ENCODE assay signal across 8 cellular contexts in the genomic region with DNA sequence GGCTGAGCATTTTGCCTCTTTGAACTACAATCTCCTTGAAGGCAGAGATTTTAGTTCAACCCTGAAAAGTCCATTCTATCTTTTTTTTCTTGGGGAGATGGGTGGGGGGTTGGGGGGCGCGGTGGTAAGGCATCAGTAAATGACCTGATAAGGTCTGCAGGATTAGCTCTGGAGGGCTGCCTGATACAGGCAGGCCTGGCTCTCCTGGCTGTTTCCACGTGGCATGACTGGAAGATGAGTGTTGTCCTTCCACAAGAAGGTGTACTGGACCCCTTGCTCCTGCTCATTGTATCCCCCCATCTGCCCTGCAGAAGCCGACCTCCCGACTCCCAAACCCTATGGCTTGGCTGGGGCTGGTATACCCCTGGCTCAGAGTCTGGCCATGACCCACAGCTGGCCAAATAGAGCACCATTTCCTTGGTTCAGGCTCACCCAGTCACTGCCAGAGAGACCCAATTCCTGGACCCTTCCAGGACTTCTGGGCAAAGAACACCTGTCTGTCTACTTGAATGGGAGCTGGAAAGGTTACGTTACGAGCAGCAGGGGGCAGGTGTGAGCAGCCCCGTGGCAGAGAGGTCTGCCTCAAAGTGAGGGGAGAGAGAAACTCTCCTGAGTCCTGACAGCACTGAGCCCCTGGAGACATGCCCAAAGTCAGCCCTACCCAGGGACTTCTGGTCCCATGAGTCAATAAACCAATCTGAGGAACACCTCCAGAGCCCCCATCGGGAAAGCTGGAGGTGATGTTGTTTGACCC. TPM values are rescaled to one million over a fixed set of nuclear protein-coding genes. Genes with fewer than 3 reads are reported as not detected.
DNase-seq lines count a peak whose midpoint lies in the region; ATAC-seq and TF ChIP-seq lines count a peak whose summit lies in the region.

No MANE protein-coding gene starts in this region.

- peaks cover 21% of the 10 kb centered on the region for H3K27me3 Mint-ChIP-seq in H9 (ENCODE audit: low read depth)
- peaks cover 2% of the 10 kb centered on the region for H3K27me3 Mint-ChIP-seq in activated CD4-positive, alpha-beta T cell treated with anti-CD3 and anti-CD28 coated beads, Interleukin-2, amount 10 ng/mL, durations not matched to agents 24 days and 14 days
- H3K27me3 Mint-ChIP-seq in effector memory CD8-positive, alpha-beta T cell: no peaks in the 10 kb centered on the region

- TF ChIP-seq POLR2A in suprapubic skin (IDR thresholded peaks at IDR 0.05): no peak

- H4K20me1 ChIP-seq in H9 (ENCODE audit: control insufficient read depth, insufficient read depth, insufficient read length): no peaks in the 10 kb centered on the region
- no peaks in the 10 kb centered on the region for H4K20me1 ChIP-seq in osteoblast (ENCODE audit: insufficient read depth, low read length)

- H3K27me3 ChIP-seq in H9 (ENCODE audit: insufficient read depth, low read length) (no peaks in the 10 kb centered on the region), osteoblast (ENCODE audit: insufficient read depth, low read length) (no peaks in the 10 kb centered on the region), suprapubic skin (no peaks in the 10 kb centered on the region)

- H3K36me3 ChIP-seq in osteoblast (ENCODE audit: insufficient read depth, low read length) (peaks cover 4% of the 10 kb centered on the region), suprapubic skin (peaks cover 9% of the 10 kb centered on the region)

- H4K5ac ChIP-seq in H9 (ENCODE audit: insufficient read length, low read depth, low read length): no peak overlapping the region

- peaks cover 0 to 38% (median 20%) of the 10 kb centered on the region in 3 experiments; a peak in 5 of 7 replicates for H3K36me3 Mint-ChIP-seq in H9 (ENCODE audit: insufficient read depth in 1 of 3, low read depth in 3 of 3)
- peaks cover 14% of the 10 kb centered on the region for H3K36me3 Mint-ChIP-seq in activated CD4-positive, alpha-beta T cell treated with anti-CD3 and anti-CD28 coated beads, Interleukin-2, amount 10 ng/mL, durations not matched to agents 24 days and 14 days (ENCODE audit: low read depth)
- peaks cover 21% of the 10 kb centered on the region for H3K36me3 Mint-ChIP-seq in effector memory CD8-positive, alpha-beta T cell (ENCODE audit: insufficient read depth)

- no peak overlapping the region for H2BK20ac ChIP-seq in H9 (ENCODE audit: low read depth, low read length, poor library complexity, severe bottlenecking)

- H2BK120ac ChIP-seq in H9 (ENCODE audit: low read depth, low read length, poor library complexity, severe bottlenecking): no peak overlapping the region

- no peak overlapping the region for H3K9ac ChIP-seq in H9 (ENCODE audit: extremely low read depth, insufficient read length, low read length)

- H2AK5ac ChIP-seq in H9 (ENCODE audit: insufficient read length, low read length): no peak overlapping the region

- H2AFZ ChIP-seq in H9 (ENCODE audit: low read length): no peak overlapping the region
- H2AFZ ChIP-seq in osteoblast (ENCODE audit: low read length): no peak overlapping the region

- H3K4ac ChIP-seq in H9 (ENCODE audit: low read depth, low read length): no peak overlapping the region

- TF ChIP-seq EP300 in suprapubic skin (IDR thresholded peaks at IDR 0.05): no peak

- H3T11ph ChIP-seq in H9 (ENCODE audit: low read length): no peak overlapping the region

- H2BK12ac ChIP-seq in H9 (ENCODE audit: insufficient read length, low read depth, low read length): no peak overlapping the region

- TF ChIP-seq CTCF in AG09309 (IDR thresholded peaks at IDR 0.05; ENCODE audit: control insufficient read depth, insufficient read depth, low read depth, low read length, missing control alignments) (peak; percentile 42), H9 (conservative IDR thresholded peaks at IDR 0.05) (peak; percentile 78), osteoblast (IDR thresholded peaks at IDR 0.05; ENCODE audit: extremely low read depth, low read depth, low read length) (peak; percentile 46), suprapubic skin (IDR thresholded peaks at IDR 0.05) (peak in 1 of 2 donors; percentile 48)

- no peak overlapping the region for H3K4me3 Mint-ChIP-seq in H9
- no peak overlapping the region for H3K4me3 Mint-ChIP-seq in activated CD4-positive, alpha-beta T cell treated with anti-CD3 and anti-CD28 coated beads, Interleukin-2, amount 10 ng/mL, durations not matched to agents 24 days and 14 days
- no peak overlapping the region for H3K4me3 Mint-ChIP-seq in effector memory CD8-positive, alpha-beta T cell

- H3K4me2 ChIP-seq in H9 (ENCODE audit: insufficient read depth, insufficient read length, low read length) (no peak overlapping the region), osteoblast (ENCODE audit: insufficient read depth, low read length) (peak overlapping the region; percentile 18)

- no CpG with 5 or more reads among the region's 9 CpGs for WGBS in H9 (ENCODE audit: extremely low coverage, insufficient read length, low lambda C conversion rate)
- WGBS in suprapubic skin: 75% methylated on average over 6 of the region's 9 CpGs

- intact Hi-C loops in activated CD4-positive, alpha-beta T cell treated with anti-CD3 and anti-CD28 coated beads, Interleukin-2, amount 10 ng/mL, durations not matched to agents 24 days and 14 days (cut with micrococcal nuclease): no loop called here

- H3K27ac ChIP-seq in H9 (ENCODE audit: insufficient read length, low read depth, low read length) (no peak overlapping the region), osteoblast (ENCODE audit: low read depth, low read length) (peak overlapping the region; percentile 69), suprapubic skin (no peak overlapping the region)

- H3K9me3 ChIP-seq in H9 (ENCODE audit: control insufficient read depth, low read depth, low read length) (no peaks in the 10 kb centered on the region), osteoblast (ENCODE audit: low read depth, low read length) (no peaks in the 10 kb centered on the region), suprapubic skin (no peaks in the 10 kb centered on the region)

- DNase-seq in AG09309 (ENCODE audit: low read depth) (no peak), H9 (peak; percentile 83), osteoblast (ENCODE audit: insufficient read length, low spot score, missing footprints) (no peak), NCI-H2107 treated with DMSO at 0.1 percent for 48 hours (lab: John Stamatoyannopoulos, UW; ENCODE audit: unreplicated experiment) (no peak), suprapubic skin (ENCODE audit: low spot score in 2 of 2) (no peak)
- peak; percentile 83 for DNase-seq in activated CD4-positive, alpha-beta T cell treated with anti-CD3 and anti-CD28 coated beads, Interleukin-2, amount 10 ng/mL, durations not matched to agents 24 days and 14 days
- DNase-seq in effector memory CD8-positive, alpha-beta T cell: peak; percentile 55 to 62 (median 60)

- H3K4me1 ChIP-seq in H9 (ENCODE audit: insufficient read depth, low read length): no peaks in the 10 kb centered on the region; the same call in 1 of the 2 replicates
- H3K4me1 ChIP-seq in osteoblast (ENCODE audit: insufficient read depth, low read length): peaks cover 58% of the 10 kb centered on the region
- peaks cover 82% of the 10 kb centered on the region for H3K4me1 ChIP-seq in suprapubic skin

- H3K79me2 ChIP-seq in H9 (ENCODE audit: insufficient read depth, low read length) (no peaks in the 10 kb centered on the region), osteoblast (ENCODE audit: insufficient read depth, low read length) (peaks cover 50% of the 10 kb centered on the region)

- no peak overlapping the region for H4K91ac ChIP-seq in H9 (ENCODE audit: insufficient read length, low read depth, low read length)

- H2BK5ac ChIP-seq in H9 (ENCODE audit: insufficient read length, low read length): no peak overlapping the region

- no peak overlapping the region for H3K14ac ChIP-seq in H9 (ENCODE audit: insufficient read depth, low read length)

- H3K9me3 Mint-ChIP-seq in H9: no peaks in the 10 kb centered on the region
- H3K9me3 Mint-ChIP-seq in activated CD4-positive, alpha-beta T cell treated with anti-CD3 and anti-CD28 coated beads, Interleukin-2, amount 10 ng/mL, durations not matched to agents 24 days and 14 days: no peaks in the 10 kb centered on the region
- H3K9me3 Mint-ChIP-seq in effector memory CD8-positive, alpha-beta T cell: no peaks in the 10 kb centered on the region

- no peak overlapping the region for H3K4me3 ChIP-seq in AG09309 (ENCODE audit: control insufficient read depth, low read depth, low read length)
- H3K4me3 ChIP-seq in osteoblast (ENCODE audit: insufficient read depth, low read length): no peak overlapping the region
- no peak overlapping the region for H3K4me3 ChIP-seq in suprapubic skin

- peaks cover 3% of the 10 kb centered on the region for H3K23me2 ChIP-seq in H9 (ENCODE audit: insufficient read length, low read depth, low read length, poor library complexity, severe bottlenecking)

- H3K18ac ChIP-seq in H9 (ENCODE audit: insufficient read length, low read depth, low read length): no peak overlapping the region

- no peak overlapping the region for H2BK15ac ChIP-seq in H9 (ENCODE audit: low read depth, low read length)

- H3K56ac ChIP-seq in H9 (ENCODE audit: insufficient read length, low read depth, low read length): no peak overlapping the region

- H4K8ac ChIP-seq in H9 (replicated peaks; ENCODE audit: insufficient read length, low read depth, low read length): no peak overlapping the region

- peaks cover 56 to 68% of the 10 kb centered on the region in 2 experiments for H3K4me1 Mint-ChIP-seq in H9
- peaks cover 44% of the 10 kb centered on the region for H3K4me1 Mint-ChIP-seq in activated CD4-positive, alpha-beta T cell treated with anti-CD3 and anti-CD28 coated beads, Interleukin-2, amount 10 ng/mL, durations not matched to agents 24 days and 14 days
- H3K4me1 Mint-ChIP-seq in effector memory CD8-positive, alpha-beta T cell (ENCODE audit: low read depth in 2 of 2): peaks cover 53 to 58% of the 10 kb centered on the region in 2 donors

- H3K79me1 ChIP-seq in H9 (ENCODE audit: insufficient read depth, low read depth, low read length, poor library complexity, severe bottlenecking): no peaks in the 10 kb centered on the region

- peak; percentile 29 for ATAC-seq in effector memory CD8-positive, alpha-beta T cell (replicated peaks)
- ATAC-seq in GM19455 (IDR thresholded peaks at IDR 0.05; ENCODE audit: unreplicated experiment): no peak

- H3K23ac ChIP-seq in H9 (ENCODE audit: insufficient read length, low read depth, low read length): no peak overlapping the region

- H3K27ac Mint-ChIP-seq in H9: no peak overlapping the region
- no peak overlapping the region for H3K27ac Mint-ChIP-seq in activated CD4-positive, alpha-beta T cell treated with anti-CD3 and anti-CD28 coated beads, Interleukin-2, amount 10 ng/mL, durations not matched to agents 24 days and 14 days
- peak overlapping the region; percentile 53 to 99 for H3K27ac Mint-ChIP-seq in effector memory CD8-positive, alpha-beta T cell

RNA-seq across cellular contexts. Expression of a gene that starts 17.0 kb away (rescaled TPM):
- total RNA-seq in H9 (2021) (52.2 and 54.5 TPM in 2 replicates), osteoblast (161 and 172 TPM in 2 replicates), suprapubic skin (10 to 100 TPM; 73.3 to 86.9 (median 80.2) TPM)
- 66.4 and 69.2 TPM in 2 replicates for total RNA-seq in activated CD4-positive, alpha-beta T cell treated with anti-CD3 and anti-CD28 coated beads, Interleukin-2, amount 10 ng/mL, durations not matched to agents 24 days and 14 days

RNA-seq across cellular contexts. Expression of a gene that starts 42.8 kb away (rescaled TPM):
- total RNA-seq in H9 (2021): not detected in 2 replicates
- total RNA-seq in activated CD4-positive, alpha-beta T cell treated with anti-CD3 and anti-CD28 coated beads, Interleukin-2, amount 10 ng/mL, durations not matched to agents 24 days and 14 days: not detected in 2 replicates
- not detected in 2 replicates for total RNA-seq in osteoblast
- not detected for total RNA-seq in suprapubic skin

Comparison
In these comparisons a context has a peak if more than half of its experiments do, and no peak if none do; other contexts are left out.
1. DNase-seq: peak in H9 (single experiment), activated CD4-positive, alpha-beta T cell treated with anti-CD3 and anti-CD28 coated beads, Interleukin-2, amount 10 ng/mL, durations not matched to agents 24 days and 14 days (single experiment) and effector memory CD8-positive, alpha-beta T cell (3 of 3); none in AG09309 (single experiment), osteoblast (single experiment), NCI-H2107 treated with DMSO at 0.1 percent for 48 hours (single experiment) and suprapubic skin (0 of 2).
2. H3K27ac Mint-ChIP-seq: peak in effector memory CD8-positive, alpha-beta T cell (2 of 2); none in H9 (0 of 3) and activated CD4-positive, alpha-beta T cell treated with anti-CD3 and anti-CD28 coated beads, Interleukin-2, amount 10 ng/mL, durations not matched to agents 24 days and 14 days (single experiment).